ENCODE assay signal across 10 cellular contexts in genomic region chr16:49491736-49492089, GRCh38.
DNase-seq lines count a peak whose midpoint lies in the region; ATAC-seq and TF ChIP-seq lines count a peak whose summit lies in the region.
"Had no signal": no experiment of that assay in that cellular context is flagged by ENCODE, and none has a peak within 500 bp of the region (broad histone marks: within the 10 kb centered on the region; RNA-seq: fewer than 3 reads in every experiment).

No MANE protein-coding gene starts in this region.

- no peaks in the 10 kb centered on the region for H3K9me3 Mint-ChIP-seq in stimulated activated effector memory CD8-positive, alpha-beta T cell treated with anti-CD3 and anti-CD28 coated beads, Interleukin-12 subunit alpha, Interleukin-12 subunit beta, amount 100 ng/mL, for 72 hours
- H3K9me3 Mint-ChIP-seq in CD8-positive, alpha-beta T cell, result no peaks in the 10 kb centered on the region
- no peaks in the 10 kb centered on the region for H3K9me3 Mint-ChIP-seq in T-helper 2 cell treated with Interferon-gamma antibody and Interleukin-4, amounts not matched to agents 5 μg/mL and 100 μg/mL, for 36 hours
- H3K9me3 Mint-ChIP-seq: memory B cell had no signal

- POLR2A ChIA-PET in CD8-positive, alpha-beta T cell (lab: Charles Lee), result no interaction called here

- CTCF ChIA-PET in CD8-positive, alpha-beta T cell (lab: Charles Lee), result interaction anchor here (0.8 to 1.7 kb wide), 4 partner anchors 24 to 97 kb away, joined by 3 to 4 read pairs (median 3); no protein-coding TSS in a partner anchor

- 34 to 55% (median 38%) methylated on average over 8 to 14 of the region's 14 CpGs for whole genome bisulfite sequencing in heart left ventricle, 4 donors

- H3K27me3 Mint-ChIP-seq in CD8-positive, alpha-beta T cell (ENCODE audit: low read depth), result no peaks in the 10 kb centered on the region
- no peaks in the 10 kb centered on the region for H3K27me3 Mint-ChIP-seq in T-helper 2 cell treated with Interferon-gamma antibody and Interleukin-4, amounts not matched to agents 5 μg/mL and 100 μg/mL, for 36 hours (ENCODE audit: low read depth)

- H3K36me3 ChIP-seq in SJCRH30 (no peaks in the 10 kb centered on the region), heart left ventricle (no peaks in the 10 kb centered on the region)
- H3K36me3 ChIP-seq in CD8-positive, alpha-beta T cell (ENCODE audit: insufficient read depth, low read length), result no peaks in the 10 kb centered on the region
- H3K36me3 ChIP-seq: cardiac muscle cell had no signal

- H3K4me3 Mint-ChIP-seq in stimulated activated effector memory CD8-positive, alpha-beta T cell treated with anti-CD3 and anti-CD28 coated beads, Interleukin-12 subunit alpha, Interleukin-12 subunit beta, amount 100 ng/mL, for 72 hours, result no peak overlapping the region
- no peak overlapping the region for H3K4me3 Mint-ChIP-seq in CD8-positive, alpha-beta T cell
- no peak overlapping the region for H3K4me3 Mint-ChIP-seq in T-helper 2 cell treated with Interferon-gamma antibody and Interleukin-4, amounts not matched to agents 5 μg/mL and 100 μg/mL, for 36 hours
- H3K4me3 Mint-ChIP-seq: memory B cell had no signal

- DNase-seq in DMS79 (lab: John Stamatoyannopoulos, UW) (peak; percentile 8), SJCRH30 (peak in 1 of 2 experiments; percentile 41), heart left ventricle (peak; percentile 44 to 70 (median 53)), pons (ENCODE audit: low spot score) (peak; percentile 9)
- no peak for DNase-seq in stimulated activated effector memory CD8-positive, alpha-beta T cell treated with anti-CD3 and anti-CD28 coated beads, Interleukin-12 subunit alpha, Interleukin-12 subunit beta, amount 100 ng/mL, for 72 hours (ENCODE audit: low spot score in 2 of 2)
- no peak for DNase-seq in CD8-positive, alpha-beta T cell
- no peak for DNase-seq in T-helper 2 cell treated with Interferon-gamma antibody and Interleukin-4, amounts not matched to agents 5 μg/mL and 100 μg/mL, for 36 hours (ENCODE audit: low spot score)

- TF ChIP-seq CTCF in heart left ventricle (IDR thresholded peaks at IDR 0.05), result no peak
- no peak for TF ChIP-seq CTCF in CD8-positive, alpha-beta T cell (IDR thresholded peaks at IDR 0.05)

- intact Hi-C loops in heart left ventricle (cut with DNase I), result loop anchor here (1.0 to 10.0 kb wide), 17 partner anchors 49 to 433 kb away; partner anchors contain the start of gene ZNF423 (in 5 of the 10)
- intact Hi-C loops in CD8-positive, alpha-beta T cell (cut with DNase I, micrococcal nuclease), result loop anchor here (1.0 to 5.0 kb wide), 6 partner anchors 28 to 102 kb away; no protein-coding TSS in a partner anchor

- peak in 1 of 2 donors; percentile 12 for TF ChIP-seq POLR2A in heart left ventricle (IDR thresholded peaks at IDR 0.05)

- H3K36me3 Mint-ChIP-seq in stimulated activated effector memory CD8-positive, alpha-beta T cell treated with anti-CD3 and anti-CD28 coated beads, Interleukin-12 subunit alpha, Interleukin-12 subunit beta, amount 100 ng/mL, for 72 hours, result no peaks in the 10 kb centered on the region
- no peaks in the 10 kb centered on the region for H3K36me3 Mint-ChIP-seq in CD8-positive, alpha-beta T cell
- no peaks in the 10 kb centered on the region for H3K36me3 Mint-ChIP-seq in T-helper 2 cell treated with Interferon-gamma antibody and Interleukin-4, amounts not matched to agents 5 μg/mL and 100 μg/mL, for 36 hours (ENCODE audit: low read depth)
- H3K36me3 Mint-ChIP-seq: memory B cell had no signal

- H3K4me3 ChIP-seq in SJCRH30 (peak overlapping the region; percentile 46), heart left ventricle (peak overlapping the region in 11 of 12 donors; percentile 0 to 56 (median 46))
- H3K4me3 ChIP-seq in CD8-positive, alpha-beta T cell (ENCODE audit: low read depth, low read length), result no peak overlapping the region
- H3K4me3 ChIP-seq: cardiac muscle cell had no signal

- H3K4me1 ChIP-seq in SJCRH30 (no peaks in the 10 kb centered on the region; the same call in 1 of the 2 replicates), heart left ventricle (peaks cover 0 to 17% (median 7%) of the 10 kb centered on the region in 12 donors)
- H3K4me1 ChIP-seq in CD8-positive, alpha-beta T cell (ENCODE audit: insufficient read depth, low read length), result no peaks in the 10 kb centered on the region

- H3K4me1 Mint-ChIP-seq in stimulated activated effector memory CD8-positive, alpha-beta T cell treated with anti-CD3 and anti-CD28 coated beads, Interleukin-12 subunit alpha, Interleukin-12 subunit beta, amount 100 ng/mL, for 72 hours, result no peaks in the 10 kb centered on the region
- peaks cover 2% of the 10 kb centered on the region for H3K4me1 Mint-ChIP-seq in CD8-positive, alpha-beta T cell (ENCODE audit: low read depth)
- no peaks in the 10 kb centered on the region for H3K4me1 Mint-ChIP-seq in T-helper 2 cell treated with Interferon-gamma antibody and Interleukin-4, amounts not matched to agents 5 μg/mL and 100 μg/mL, for 36 hours (ENCODE audit: low read depth)
- H3K4me1 Mint-ChIP-seq: memory B cell had no signal

- no peaks in the 10 kb centered on the region for H3K9me3 ChIP-seq in SJCRH30 (replicated peaks)
- H3K9me3 ChIP-seq in heart left ventricle, result peaks cover 0 to 1% (median 0%) of the 10 kb centered on the region in 12 donors
- no peaks in the 10 kb centered on the region for H3K9me3 ChIP-seq in CD8-positive, alpha-beta T cell (ENCODE audit: low read length)

- H3K27ac ChIP-seq in SJCRH30 (no peak overlapping the region; the same call in 1 of the 2 replicates), heart left ventricle (peak overlapping the region in 6 of 12 donors; percentile 2 to 67 (median 42))
- no peak overlapping the region for H3K27ac ChIP-seq in CD8-positive, alpha-beta T cell (ENCODE audit: low read depth, low read length)
- H3K27ac ChIP-seq: cardiac muscle cell had no signal

- ATAC-seq in heart left ventricle (peak; percentile 55 to 88 (median 70)), GM21528 (IDR thresholded peaks at IDR 0.05; ENCODE audit: low FRiP score, unreplicated experiment) (no peak)
- no peak for ATAC-seq in stimulated activated effector memory CD8-positive, alpha-beta T cell treated with anti-CD3 and anti-CD28 coated beads, Interleukin-12 subunit alpha, Interleukin-12 subunit beta, amount 100 ng/mL, for 72 hours
- ATAC-seq in CD8-positive, alpha-beta T cell, result no peak

- H3K27ac Mint-ChIP-seq in stimulated activated effector memory CD8-positive, alpha-beta T cell treated with anti-CD3 and anti-CD28 coated beads, Interleukin-12 subunit alpha, Interleukin-12 subunit beta, amount 100 ng/mL, for 72 hours, result no peak overlapping the region
- no peak overlapping the region for H3K27ac Mint-ChIP-seq in CD8-positive, alpha-beta T cell
- H3K27ac Mint-ChIP-seq in T-helper 2 cell treated with Interferon-gamma antibody and Interleukin-4, amounts not matched to agents 5 μg/mL and 100 μg/mL, for 36 hours, result no peak overlapping the region
- H3K27ac Mint-ChIP-seq: memory B cell had no signal

- H3K27me3 ChIP-seq in SJCRH30 (no peaks in the 10 kb centered on the region), heart left ventricle (no peaks in the 10 kb centered on the region)
- no peaks in the 10 kb centered on the region for H3K27me3 ChIP-seq in CD8-positive, alpha-beta T cell (ENCODE audit: insufficient read depth, low read length)
- H3K27me3 ChIP-seq: cardiac muscle cell had no signal

Comparison
In these comparisons a context has a peak if more than half of its experiments do, and no peak if none do; other contexts are left out.
1. DNase-seq: peak in DMS79 (single experiment), heart left ventricle (5 of 5) and pons (single experiment); none in stimulated activated effector memory CD8-positive, alpha-beta T cell treated with anti-CD3 and anti-CD28 coated beads, Interleukin-12 subunit alpha, Interleukin-12 subunit beta, amount 100 ng/mL, for 72 hours (0 of 2), CD8-positive, alpha-beta T cell (0 of 7) and T-helper 2 cell treated with Interferon-gamma antibody and Interleukin-4, amounts not matched to agents 5 μg/mL and 100 μg/mL, for 36 hours (single experiment).
2. ATAC-seq: peak in heart left ventricle (4 of 4); none in stimulated activated effector memory CD8-positive, alpha-beta T cell treated with anti-CD3 and anti-CD28 coated beads, Interleukin-12 subunit alpha, Interleukin-12 subunit beta, amount 100 ng/mL, for 72 hours (single experiment), CD8-positive, alpha-beta T cell (single experiment) and GM21528 (single experiment).